Comparison of ENCODE assay signal across 9 cellular contexts in genomic region chr18:76410660-76411417, GRCh38.
DNase-seq lines count a peak whose midpoint lies in the region; ATAC-seq, FAIRE-seq and TF ChIP-seq lines count a peak whose summit lies in the region.
"Had no signal": no experiment of that assay in that cellular context is flagged by ENCODE, and none has a peak within 500 bp of the region (broad histone marks: within the 10 kb centered on the region; RNA-seq: fewer than 3 reads in every experiment).

No MANE protein-coding gene starts in this region.

- H3K4me3 ChIP-seq in IMR-90 (ENCODE audit: insufficient read depth, low read depth, low read length) (no peak overlapping the region), neutrophil (ENCODE audit: low read depth in 1 of 2, low read length in 1 of 2) (no peak overlapping the region), right cardiac atrium (ENCODE audit: low read length) (no peak overlapping the region)

- peaks cover 79% of the 10 kb centered on the region for H4K20me1 ChIP-seq in IMR-90 (ENCODE audit: insufficient read depth, low read length)

- H3K9me3 ChIP-seq in IMR-90 (ENCODE audit: control insufficient read depth, insufficient read depth, low read length), result no peaks in the 10 kb centered on the region
- no peaks in the 10 kb centered on the region for H3K9me3 ChIP-seq in neutrophil
- no peaks in the 10 kb centered on the region for H3K9me3 ChIP-seq in right cardiac atrium (ENCODE audit: control insufficient read depth, low read length)

- H3K23ac ChIP-seq in IMR-90 (ENCODE audit: low read depth, low read length), result no peak overlapping the region

- H3K14ac ChIP-seq in IMR-90 (replicated peaks; ENCODE audit: low read depth, low read length), result no peak overlapping the region

- H3K36me3 ChIP-seq in IMR-90 (ENCODE audit: control insufficient read depth, insufficient read depth, low read length) (peaks cover 14% of the 10 kb centered on the region; the same call in 1 of the 2 replicates), neutrophil (peaks cover 19% of the 10 kb centered on the region)

- H3K4me1 ChIP-seq in IMR-90 (ENCODE audit: control insufficient read depth, insufficient read depth, low read length) (peaks cover 5% of the 10 kb centered on the region), neutrophil (ENCODE audit: control insufficient read depth in 1 of 2, insufficient read depth in 1 of 2, low read depth in 1 of 2, low read length in 1 of 2) (peaks cover 78 to 84% of the 10 kb centered on the region in 2 experiments), right cardiac atrium (ENCODE audit: control insufficient read depth, insufficient read depth, low read length) (no peaks in the 10 kb centered on the region)

- no peak overlapping the region for H2AFZ ChIP-seq in IMR-90 (replicated peaks; ENCODE audit: low read length, poor library complexity)

- H3K27ac ChIP-seq in IMR-90 (ENCODE audit: insufficient read depth, low read length), result no peak overlapping the region
- H3K27ac ChIP-seq in neutrophil, result peak overlapping the region; percentile 65
- no peak overlapping the region for H3K27ac ChIP-seq in right cardiac atrium (ENCODE audit: low read length)

- H3K27me3 ChIP-seq in IMR-90 (ENCODE audit: control insufficient read depth, insufficient read depth, low read length) (no peaks in the 10 kb centered on the region), neutrophil (no peaks in the 10 kb centered on the region), right cardiac atrium (ENCODE audit: control insufficient read depth, insufficient read depth) (no peaks in the 10 kb centered on the region)

- peaks cover 29% of the 10 kb centered on the region for H3K9me1 ChIP-seq in IMR-90 (ENCODE audit: insufficient read depth, low read length)

- in situ Hi-C loops in IMR-90 (cut with MboI; ENCODE audit: low sequenced_read_pairs), result no loop called here

- H2BK5ac ChIP-seq in IMR-90 (ENCODE audit: low read depth, low read length, poor library complexity, severe bottlenecking), result no peak overlapping the region

- POLR2A ChIA-PET in IMR-90 (lab: Charles Lee; ENCODE audit: unreplicated experiment), result no interaction called here

- no peak for TF ChIP-seq CTCF in IMR-90 (conservative IDR thresholded peaks at IDR 0.05; ENCODE audit: low read depth, low read length)
- no peak for TF ChIP-seq CTCF in neutrophil (IDR thresholded peaks at IDR 0.05)

- H2BK120ac ChIP-seq in IMR-90 (ENCODE audit: low read depth, low read length), result no peak overlapping the region

- no peak overlapping the region for H3K4ac ChIP-seq in IMR-90 (ENCODE audit: low read depth, low read length)

- no peak overlapping the region for H3K18ac ChIP-seq in IMR-90 (ENCODE audit: low read depth, low read length)

- H4K5ac ChIP-seq in IMR-90 (ENCODE audit: low read depth, low read length), result no peak overlapping the region

- dilution Hi-C loops in IMR-90 (cut with HindIII; ENCODE audit: low sequenced_read_pairs, unreplicated experiment), result no loop called here

- H3K9ac ChIP-seq in IMR-90 (ENCODE audit: low read depth, low read length), result no peak overlapping the region

- no peak overlapping the region for H2AK5ac ChIP-seq in IMR-90 (ENCODE audit: low read depth, low read length)

- H2BK15ac ChIP-seq in IMR-90 (ENCODE audit: low read depth, low read length), result no peak overlapping the region

- no peak overlapping the region for H3K56ac ChIP-seq in IMR-90 (ENCODE audit: extremely low read depth, insufficient read depth, low read length)

- CTCF ChIA-PET in IMR-90 (lab: Yijun Ruan, JAX), result no interaction called here

- peak; percentile 53 for DNase-seq in activated CD4-positive, alpha-beta T cell treated with anti-CD3 and anti-CD28 coated beads for 48 hours
- no peak for DNase-seq in activated CD4-positive, alpha-beta T cell treated with anti-CD3 and anti-CD28 coated beads for 1 hour
- DNase-seq in IMR-90 (no peak), RCC 7860 (ENCODE audit: low spot score) (no peak), right cardiac atrium (no peak), posterior cingulate gyrus (no peak)
- DNase-seq: NCI-H524 had no signal

- no peak overlapping the region for H4K8ac ChIP-seq in IMR-90 (ENCODE audit: low read depth in 2 of 2, low read length in 2 of 2)

- ATAC-seq in GM21529 (IDR thresholded peaks at IDR 0.05; ENCODE audit: unreplicated experiment) (peak; percentile 72), IMR-90 (ENCODE audit: low read depth) (no peak), right cardiac atrium (no peak)

- WGBS in IMR-90 (ENCODE audit: extremely low coverage in 2 of 2, insufficient read length in 1 of 2), 2 experiments, result no CpG with 5 or more reads among the region's 11 CpGs
- 87% methylated on average over 11 of the region's 11 CpGs for WGBS in right cardiac atrium

- BruUV-seq in IMR-90 (replicated peaks; lab: Mats Ljungman, UMichigan), result no TSS peak

- TF ChIP-seq RAD21 in IMR-90 (IDR thresholded peaks at IDR 0.05; ENCODE audit: low read length), result no peak

- intact Hi-C loops in IMR-90 (cut with micrococcal nuclease), result loop anchor here (5.0 kb wide), 1 partner anchor 81 kb away; no protein-coding TSS in a partner anchor
- intact Hi-C loops in right cardiac atrium (cut with DNase I), result no loop called here
- intact Hi-C loops in posterior cingulate gyrus (cut with DNase I), result no loop called here

- peaks cover 51 to 89% of the 10 kb centered on the region in 2 experiments for H3K79me1 ChIP-seq in IMR-90 (ENCODE audit: low read depth in 1 of 2, low read length in 2 of 2)

- H2AK9ac ChIP-seq in IMR-90 (replicated peaks; ENCODE audit: low read depth, low read length, poor library complexity), result no peak overlapping the region

- H4K91ac ChIP-seq in IMR-90 (ENCODE audit: insufficient read depth, low read depth, low read length), result no peak overlapping the region

- TF ChIP-seq POLR2A in IMR-90 (IDR thresholded peaks at IDR 0.05; ENCODE audit: low read depth, low read length), result no peak

- no peak overlapping the region for H3K4me2 ChIP-seq in IMR-90 (ENCODE audit: low read depth, low read length)

- FAIRE-seq in RCC 7860 (lab: Jason Lieb, UNC), result no peak

- no peak overlapping the region for H2BK20ac ChIP-seq in IMR-90 (ENCODE audit: low read depth, low read length)

TF ChIP-seq in IMR-90, 13 proteins besides CTCF, POLR2A, EP300 and RAD21:
- TF ChIP-seq RFX5 (IDR thresholded peaks at IDR 0.05; ENCODE audit: low read depth, low read length), result no peak
- peak; percentile 81 for TF ChIP-seq CEBPB (IDR thresholded peaks at IDR 0.05; ENCODE audit: low read depth, low read length)
